11 cellular contexts compared by ENCODE assay signal in genomic region chr4:145058256-145058655, GRCh38.
"Had no signal": no experiment of that assay in that cellular context is flagged by ENCODE, and none has a peak within 500 bp of the region (broad histone marks: within the 10 kb centered on the region; RNA-seq: fewer than 3 reads in every experiment).

No MANE protein-coding gene starts in this region.

- H3K4me3 Mint-ChIP-seq: effector memory CD8-positive, alpha-beta T cell; immature natural killer cell; naive thymus-derived CD4-positive, alpha-beta T cell; nephron progenitor cell had no signal

- DNase-seq: effector memory CD8-positive, alpha-beta T cell; esophagus squamous epithelium; foreskin fibroblast; immature natural killer cell; left colon; naive thymus-derived CD4-positive, alpha-beta T cell; nephron progenitor cell; psoas muscle; stimulated activated naive CD4-positive, alpha-beta T cell; stomach; substantia nigra had no signal

- H3K9me3 Mint-ChIP-seq: effector memory CD8-positive, alpha-beta T cell; immature natural killer cell; naive thymus-derived CD4-positive, alpha-beta T cell; nephron progenitor cell had no signal

- H3K27me3 Mint-ChIP-seq: effector memory CD8-positive, alpha-beta T cell; naive thymus-derived CD4-positive, alpha-beta T cell had no signal
